21 cellular contexts compared by ENCODE assay signal in genomic region chr5:65762234-65762633, GRCh38. TPM values are rescaled to one million over a fixed set of nuclear protein-coding genes. Genes with fewer than 3 reads are reported as not detected.
A peak's percentile ranks its signal among the peaks of the same experiment; 100 is the strongest.
DNase-seq lines count a peak whose midpoint lies in the region; ATAC-seq and TF ChIP-seq lines count a peak whose summit lies in the region.
"Had no signal": no experiment of that assay in that cellular context is flagged by ENCODE, and none has a peak within 500 bp of the region (broad histone marks: within the 10 kb centered on the region; RNA-seq: fewer than 3 reads in every experiment).

No MANE protein-coding gene starts in this region.

- H3K36me3 ChIP-seq in vagina = no peaks in the 10 kb centered on the region

- H3K4me3 Mint-ChIP-seq in HFFc6 = no peak overlapping the region; the same call in 1 of the 2 replicates
- no peak overlapping the region for H3K4me3 Mint-ChIP-seq in natural killer cell
- H3K4me3 Mint-ChIP-seq in natural killer cell treated with Interleukin-12 subunit alpha and Interleukin-12 subunit beta and Interleukin-15 and Interleukin-18, amount 100 ng/mL, for 72 hours = no peak overlapping the region
- H3K4me3 Mint-ChIP-seq: B cell, CD14-positive monocyte, GM23338 had no signal

- H3K4me1 ChIP-seq in foreskin keratinocyte (no peaks in the 10 kb centered on the region), vagina (no peaks in the 10 kb centered on the region)

- H3K27me3 Mint-ChIP-seq in HFFc6 (ENCODE audit: insufficient read depth) (no peaks in the 10 kb centered on the region), natural killer cell (ENCODE audit: low read depth in 2 of 2) (peaks cover 0 to 9% of the 10 kb centered on the region in 2 donors)
- H3K27me3 Mint-ChIP-seq in natural killer cell treated with Interleukin-12 subunit alpha and Interleukin-12 subunit beta and Interleukin-15 and Interleukin-18, amount 100 ng/mL, for 72 hours = peaks cover 0 to 7% of the 10 kb centered on the region in 2 donors
- H3K27me3 Mint-ChIP-seq: B cell had no signal

- H3K36me3 Mint-ChIP-seq in HFFc6 (ENCODE audit: low read depth) (peaks cover 50% of the 10 kb centered on the region), natural killer cell (no peaks in the 10 kb centered on the region)
- H3K36me3 Mint-ChIP-seq in natural killer cell treated with Interleukin-12 subunit alpha and Interleukin-12 subunit beta and Interleukin-15 and Interleukin-18, amount 100 ng/mL, for 72 hours = no peaks in the 10 kb centered on the region

- peaks cover 2% of the 10 kb centered on the region; the same call in 1 of the 2 replicates for H3K9me3 Mint-ChIP-seq in HFFc6
- H3K9me3 Mint-ChIP-seq in natural killer cell = no peaks in the 10 kb centered on the region
- H3K9me3 Mint-ChIP-seq in natural killer cell treated with Interleukin-12 subunit alpha and Interleukin-12 subunit beta and Interleukin-15 and Interleukin-18, amount 100 ng/mL, for 72 hours = no peaks in the 10 kb centered on the region
- H3K9me3 Mint-ChIP-seq: GM23338 had no signal

- H3K4me3 ChIP-seq in vagina = no peak overlapping the region
- H3K4me3 ChIP-seq: GM23338, SK-N-MC had no signal

- intact Hi-C loops in natural killer cell (cut with micrococcal nuclease) (loop anchor here (1.0 to 10.0 kb wide), 5 partner anchors 26 to 413 kb away; partner anchors contain the start of genes ERBIN and SREK1), vagina (cut with DNase I) (no loop called here)

- H3K27me3 ChIP-seq in foreskin keratinocyte (no peaks in the 10 kb centered on the region), vagina (no peaks in the 10 kb centered on the region)

- ATAC-seq in foreskin keratinocyte (peak; percentile 65), natural killer cell (no peak)
- no peak for ATAC-seq in natural killer cell treated with Interleukin-12 subunit alpha and Interleukin-12 subunit beta and Interleukin-15 and Interleukin-18, amount 100 ng/mL, for 72 hours
- ATAC-seq: GM23338 had no signal

- no peak for TF ChIP-seq POLR2A in vagina (IDR thresholded peaks at IDR 0.05)

- H3K27ac Mint-ChIP-seq in HFFc6 = no peak overlapping the region
- no peak overlapping the region for H3K27ac Mint-ChIP-seq in natural killer cell
- H3K27ac Mint-ChIP-seq in natural killer cell treated with Interleukin-12 subunit alpha and Interleukin-12 subunit beta and Interleukin-15 and Interleukin-18, amount 100 ng/mL, for 72 hours = no peak overlapping the region
- H3K27ac Mint-ChIP-seq: B cell, CD14-positive monocyte, GM23338 had no signal

- TF ChIP-seq CTCF in HFFc6 (IDR thresholded peaks at IDR 0.05) (no peak), foreskin keratinocyte (conservative IDR thresholded peaks at IDR 0.05) (no peak), natural killer cell (IDR thresholded peaks at IDR 0.05) (no peak), vagina (IDR thresholded peaks at IDR 0.05) (no peak)

- H3K4me1 Mint-ChIP-seq in HFFc6 (ENCODE audit: low read depth) (peaks cover 26% of the 10 kb centered on the region), natural killer cell (peaks cover 6% of the 10 kb centered on the region in 2 donors)
- H3K4me1 Mint-ChIP-seq in natural killer cell treated with Interleukin-12 subunit alpha and Interleukin-12 subunit beta and Interleukin-15 and Interleukin-18, amount 100 ng/mL, for 72 hours (ENCODE audit: low read depth in 2 of 2) = peaks cover 3 to 5% of the 10 kb centered on the region in 2 donors
- H3K4me1 Mint-ChIP-seq: CD14-positive monocyte had no signal

- no peak overlapping the region for H3K27ac ChIP-seq in foreskin keratinocyte
- H3K27ac ChIP-seq in vagina = no peak overlapping the region
- H3K27ac ChIP-seq: SK-N-MC had no signal

- no peaks in the 10 kb centered on the region for H3K9me3 ChIP-seq in vagina

- DNase-seq in EH (ENCODE audit: low read depth) (peak; percentile 52), HFFc6 (peak; percentile 37), RPMI7951 (ENCODE audit: low read depth) (peak; percentile 57), foreskin keratinocyte (peak in 1 of 2 donors; percentile 29), natural killer cell (no peak), vagina (ENCODE audit: extremely low spot score in 2 of 2) (no peak)
- no peak for DNase-seq in natural killer cell treated with Interleukin-12 subunit alpha and Interleukin-12 subunit beta and Interleukin-15 and Interleukin-18, amount 100 ng/mL, for 72 hours (ENCODE audit: low spot score)
- DNase-seq: HCEC 1CT, KG1, MV-4-11, NCI-H1694, NCI-H2081, NCI-H2171, NCI-H526, OCI-M1, SHP77 treated with DMSO at 0.1 percent for 48 hours, SW 1271 had no signal

RNA-seq across cellular contexts. Expression of gene NLN, which starts 40.2 kb away (rescaled TPM):
- 10 to 100 TPM; 47.9 to 62.0 (median 57.1) TPM for total RNA-seq in HFFc6 (2021; fragmentation: NEBNext Ultra II Directional; extraction: Animal tissue kit (Norgen Biotek cat#: 25700))
- total RNA-seq in RPMI7951 (2014; rRNA removed; shearing (Covaris generic)) = 22.6 and 24.6 TPM in 2 replicates
- total RNA-seq in foreskin keratinocyte = 37.4 and 39.1 TPM in 2 replicates
- polyA plus RNA-seq in foreskin keratinocyte = 9.4 and 12.0 TPM in 2 replicates
- 1 to 10 TPM in 2 of 3 donors, under 1 TPM in 1; 0.86 to 2.0 (median 1.3) TPM for total RNA-seq in natural killer cell
- 6.6 TPM for total RNA-seq in vagina
- 10 to 100 TPM in 1 of 2 donors, 1 to 10 TPM in 1; 8.7 to 39.4 TPM for total RNA-seq in natural killer cell treated with Interleukin-12 subunit alpha and Interleukin-12 subunit beta and Interleukin-15 and Interleukin-18, amount 100 ng/mL, for 72 hours

RNA-seq across cellular contexts. Expression of gene SGTB, which starts 40.3 kb away (rescaled TPM):
- total RNA-seq in HFFc6 (2021; fragmentation: NEBNext Ultra II Directional; extraction: Animal tissue kit (Norgen Biotek cat#: 25700)) = 10 to 100 TPM; 25.7 to 32.7 (median 30.1) TPM
- 7.7 and 9.0 TPM in 2 replicates for total RNA-seq in RPMI7951 (2014; rRNA removed; shearing (Covaris generic))
- total RNA-seq in foreskin keratinocyte (8.1 and 8.8 TPM in 2 replicates), natural killer cell (10 to 100 TPM in 2 of 3 donors, 1 to 10 TPM in 1; 6.9 to 12.0 (median 10.0) TPM), vagina (6.4 TPM)
- 2.6 and 3.4 TPM in 2 replicates for polyA plus RNA-seq in foreskin keratinocyte
- 10 to 100 TPM in 1 of 2 donors, 1 to 10 TPM in 1; 4.1 to 10.1 TPM for total RNA-seq in natural killer cell treated with Interleukin-12 subunit alpha and Interleukin-12 subunit beta and Interleukin-15 and Interleukin-18, amount 100 ng/mL, for 72 hours

Comparison
In these comparisons a context has a peak if more than half of its experiments do, and no peak if none do; other contexts are left out.
1. DNase-seq: peak in EH (single experiment), HFFc6 (single experiment) and RPMI7951 (single experiment); none in natural killer cell (single experiment), vagina (0 of 2) and natural killer cell treated with Interleukin-12 subunit alpha and Interleukin-12 subunit beta and Interleukin-15 and Interleukin-18, amount 100 ng/mL, for 72 hours (single experiment).